12 cellular contexts compared by ENCODE assay signal in genomic region chr16:27461483-27462171, GRCh38. TPM values are rescaled to one million over a fixed set of nuclear protein-coding genes. Genes with fewer than 3 reads are reported as not detected.
DNase-seq lines count a peak whose midpoint lies in the region; ATAC-seq, FAIRE-seq and TF ChIP-seq lines count a peak whose summit lies in the region.
"Had no signal": no experiment of that assay in that cellular context is flagged by ENCODE, and none has a peak within 500 bp of the region (broad histone marks: within the 10 kb centered on the region; RNA-seq: fewer than 3 reads in every experiment).

No MANE protein-coding gene starts in this region.

- H3K4me3 ChIP-seq in epithelial cell of esophagus (ENCODE audit: low read length) (no peak overlapping the region), small intestine (ENCODE audit: low read depth in 1 of 2, low read length in 2 of 2) (no peak overlapping the region)
- H3K4me3 ChIP-seq: left lung had no signal

- no peak for TF ChIP-seq CTCF in epithelial cell of esophagus (IDR thresholded peaks at IDR 0.05; ENCODE audit: insufficient read depth, low read depth, low read length, missing control alignments)

- FAIRE-seq in small intestine (lab: Jason Lieb, UNC), result no peak

- H3K9me3 ChIP-seq in small intestine (ENCODE audit: control insufficient read depth, low read depth), result no peaks in the 10 kb centered on the region
- H3K9me3 ChIP-seq: Caco-2, left lung had no signal

- no peaks in the 10 kb centered on the region for H3K4me1 ChIP-seq in small intestine (ENCODE audit: control insufficient read depth in 2 of 2, insufficient read depth in 1 of 2, low read depth in 1 of 2, low read length in 1 of 2)

- DNase-seq in EH (ENCODE audit: low read depth) (peak; percentile 9), NCI-H2196 (lab: John Stamatoyannopoulos, UW; ENCODE audit: unreplicated experiment) (peak; percentile 83), epithelial cell of esophagus (ENCODE audit: low read depth) (peak; percentile 19), posterior vena cava (ENCODE audit: low spot score) (peak; percentile 79), small intestine (no peak), mesenteric fat pad (ENCODE audit: low spot score) (no peak)
- DNase-seq: activated CD8-positive, alpha-beta memory T cell treated with anti-CD3 and anti-CD28 coated beads for 24 hours; Caco-2; Karpas-422; left lung; NCI-H345 had no signal

- intact Hi-C loops in posterior vena cava (cut with DNase I), result loop anchor here in 1 of 2 donors (5.0 kb wide), 1 partner anchor 1964 kb away; no protein-coding TSS in a partner anchor

- no peaks in the 10 kb centered on the region for H3K27me3 ChIP-seq in small intestine (ENCODE audit: control insufficient read depth in 2 of 2, insufficient read depth in 2 of 2, low read length in 2 of 2)
- H3K27me3 ChIP-seq: left lung had no signal

- 82 to 89% (median 88%) methylated on average over 16 of the region's 16 CpGs for WGBS in small intestine, 3 donors

- no peak for ATAC-seq in HG02870 (IDR thresholded peaks at IDR 0.05; ENCODE audit: unreplicated experiment)
- ATAC-seq: left lung had no signal

- H3K27ac ChIP-seq in small intestine (ENCODE audit: low read depth in 1 of 2, low read length in 1 of 2), result no peak overlapping the region

- H3K36me3 ChIP-seq in small intestine (ENCODE audit: control insufficient read depth in 2 of 2, insufficient read depth in 2 of 2, low read length in 2 of 2), result peaks cover 7 to 15% of the 10 kb centered on the region in 2 donors

RNA-seq across cellular contexts. Expression of gene IL21R, which starts 59.7 kb away (rescaled TPM):
- total RNA-seq in posterior vena cava (under 1 TPM; 0.24 to 0.56 TPM), mesenteric fat pad (0.22 TPM)
- under 1 TPM; under 0.01 to 0.85 (median 0.22) TPM for polyA plus RNA-seq in small intestine

Comparison
In these comparisons a context has a peak if more than half of its experiments do, and no peak if none do; other contexts are left out.
1. DNase-seq: peak in EH (single experiment), NCI-H2196 (single experiment), epithelial cell of esophagus (single experiment) and posterior vena cava (single experiment); none in small intestine (single experiment) and mesenteric fat pad (single experiment).